ENCODE assay signal across 8 cellular contexts in genomic region chr22:19942071-19942885, GRCh38. TPM values are rescaled to one million over a fixed set of nuclear protein-coding genes. Genes with fewer than 3 reads are reported as not detected.
DNase-seq lines count a peak whose midpoint lies in the region; ATAC-seq, FAIRE-seq and TF ChIP-seq lines count a peak whose summit lies in the region.

No MANE protein-coding gene starts in this region.

- H3K27me3 ChIP-seq in ACC112 (ENCODE audit: insufficient read depth, low read length) (no peaks in the 10 kb centered on the region), bronchial epithelial cell (ENCODE audit: control insufficient read depth, insufficient read depth, low read length) (no peaks in the 10 kb centered on the region)

- ATAC-seq in GM18517 (IDR thresholded peaks at IDR 0.05; ENCODE audit: unreplicated experiment): no peak

- H3K4me3 ChIP-seq in ACC112 (ENCODE audit: low read depth, low read length) (peak overlapping the region; percentile 79), GM12865 (ENCODE audit: low read depth, low read length) (peak overlapping the region; percentile 70), bronchial epithelial cell (ENCODE audit: low read depth, low read length) (peak overlapping the region; percentile 65)

- DNase-seq in GM12865 (ENCODE audit: low read depth): peak; percentile 51
- peak; percentile 88 for DNase-seq in OCI-M1 (lab: John Stamatoyannopoulos, UW)
- DNase-seq in bronchial epithelial cell (ENCODE audit: low read depth): no peak
- DNase-seq in kidney glomerular epithelial cell (lab: John Stamatoyannopoulos, UW): peak; percentile 25
- peak; percentile 53 for DNase-seq in stimulated activated CD8-positive, alpha-beta memory T cell treated with anti-CD3 and anti-CD28 coated beads, Interleukin-4, amount 100 ng/mL, for 48 hours
- DNase-seq in activated CD4-positive, CD25-positive, alpha-beta regulatory T cell treated with anti-CD3 and anti-CD28 coated beads, Interleukin-2, amount 50 U/mL, for 72 hours: no peak

- H2AFZ ChIP-seq in ACC112 (ENCODE audit: low read length, unreplicated experiment): peak overlapping the region; percentile 89

- H3K27ac ChIP-seq in ACC112 (ENCODE audit: low read depth, low read length): peak overlapping the region; percentile 96

- peaks cover 31% of the 10 kb centered on the region for H3K79me2 ChIP-seq in ACC112 (ENCODE audit: control insufficient read depth, insufficient read depth, low read length, unreplicated experiment)

- no peak for TF ChIP-seq CTCF in GM12865 (IDR thresholded peaks at IDR 0.05; ENCODE audit: insufficient read depth, low read depth, low read length, missing control alignments)
- TF ChIP-seq CTCF in bronchial epithelial cell (IDR thresholded peaks at IDR 0.05; ENCODE audit: insufficient read depth, low read length, severe bottlenecking): no peak

- no peak for FAIRE-seq in bronchial epithelial cell (lab: Jason Lieb, UNC)

- H3K36me3 ChIP-seq in ACC112 (ENCODE audit: insufficient read depth, low read length) (no peaks in the 10 kb centered on the region), bronchial epithelial cell (ENCODE audit: control insufficient read depth, insufficient read depth, low read length) (peaks cover 1% of the 10 kb centered on the region)

- peaks cover 14% of the 10 kb centered on the region for H3K4me1 ChIP-seq in ACC112 (ENCODE audit: control insufficient read depth, insufficient read depth, low read length, unreplicated experiment)

RNA-seq across cellular contexts. Expression of gene TXNRD2, which starts 0.7 kb away (rescaled TPM):
- total RNA-seq in bronchial epithelial cell: 12.9 and 19.1 TPM in 2 replicates

RNA-seq across cellular contexts. Expression of gene COMT, which starts 0.7 kb away (rescaled TPM):
- 221 and 272 TPM in 2 replicates for total RNA-seq in bronchial epithelial cell

Comparison
In these comparisons a context has a peak if more than half of its experiments do, and no peak if none do; other contexts are left out.
1. DNase-seq: peak in GM12865 (single experiment), OCI-M1 (single experiment), kidney glomerular epithelial cell (single experiment) and stimulated activated CD8-positive, alpha-beta memory T cell treated with anti-CD3 and anti-CD28 coated beads, Interleukin-4, amount 100 ng/mL, for 48 hours (single experiment); none in bronchial epithelial cell (single experiment) and activated CD4-positive, CD25-positive, alpha-beta regulatory T cell treated with anti-CD3 and anti-CD28 coated beads, Interleukin-2, amount 50 U/mL, for 72 hours (single experiment).
2. Peak in every context shown above with its lines, with median percentiles within 50 percentile points of each other: H3K4me3 ChIP-seq.